22 cellular contexts compared by ENCODE assay signal in the genomic region with DNA sequence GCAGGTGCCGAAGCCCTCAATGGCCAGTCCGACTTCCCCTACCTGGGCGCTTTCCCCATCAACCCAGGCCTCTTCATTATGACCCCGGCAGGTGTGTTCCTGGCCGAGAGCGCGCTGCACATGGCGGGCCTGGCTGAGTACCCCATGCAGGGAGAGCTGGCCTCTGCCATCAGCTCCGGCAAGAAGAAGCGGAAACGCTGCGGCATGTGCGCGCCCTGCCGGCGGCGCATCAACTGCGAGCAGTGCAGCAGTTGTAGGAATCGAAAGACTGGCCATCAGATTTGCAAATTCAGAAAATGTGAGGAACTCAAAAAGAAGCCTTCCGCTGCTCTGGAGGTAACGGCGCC. TPM values are rescaled to one million over a fixed set of nuclear protein-coding genes. Genes with fewer than 3 reads are reported as not detected.
DNase-seq lines count a peak whose midpoint lies in the region; FAIRE-seq and TF ChIP-seq lines count a peak whose summit lies in the region.
"Had no signal": no experiment of that assay in that cellular context is flagged by ENCODE, and none has a peak within 500 bp of the region (broad histone marks: within the 10 kb centered on the region; RNA-seq: fewer than 3 reads in every experiment).

No MANE protein-coding gene starts in this region.

- no peak for DNase-seq in H1 (ENCODE audit: low read depth in 1 of 2, low spot score in 2 of 2)
- no peak for DNase-seq in trophoblast cell
- DNase-seq in activated CD4-positive, alpha-beta memory T cell treated with anti-CD3 and anti-CD28 coated beads, Interleukin-2, amount 10 ng/mL, durations not matched to agents 7 days and 5 days = no peak
- no peak for DNase-seq in activated T-helper 2 cell treated with anti-CD3 and anti-CD28 coated beads, Interferon-gamma antibody, Interleukin-2, Interleukin-4, amounts not matched to agents 10 μg/mL and 5 μg/mL and 100 μg/mL, durations not matched to agents 14 hours and 24 hours and 36 hours (ENCODE audit: low spot score)
- no peak for DNase-seq in GM13976 (ENCODE audit: low spot score)
- no peak for DNase-seq in nephron progenitor cell
- DNase-seq: BE2C; CD4-positive, CD25-positive, alpha-beta regulatory T cell; EL; H7; HFFc6; Karpas-422; MV-4-11; NCI-H1105 treated with DMSO at 0.1 percent for 48 hours; NCI-H1694; NCI-H2081; NCI-H2171 treated with DMSO at 0.1 percent for 48 hours; NCI-H524 treated with DMSO at 0.1 percent for 48 hours; OCI-M1 had no signal

- no peaks in the 10 kb centered on the region for H3K27me3 ChIP-seq in H1 (replicated peaks in 1 of 4; ENCODE audit: control insufficient read depth in 3 of 4, extremely low read depth in 1 of 4, insufficient read depth in 3 of 4, low read length in 3 of 4)
- H3K27me3 ChIP-seq in trophoblast cell (ENCODE audit: insufficient read depth, low read length) = no peaks in the 10 kb centered on the region
- H3K27me3 ChIP-seq: BE2C, SJSA1 had no signal

- H3K27ac Mint-ChIP-seq in brain (peak overlapping the region in 4 of 5 experiments; percentile 75 to 94 (median 92)), nephron progenitor cell (no peak overlapping the region)
- H3K27ac Mint-ChIP-seq in activated CD4-positive, alpha-beta memory T cell treated with anti-CD3 and anti-CD28 coated beads, Interleukin-2, amount 10 ng/mL, durations not matched to agents 7 days and 5 days = no peak overlapping the region
- no peak overlapping the region for H3K27ac Mint-ChIP-seq in activated T-helper 2 cell treated with anti-CD3 and anti-CD28 coated beads, Interferon-gamma antibody, Interleukin-2, Interleukin-4, amounts not matched to agents 10 μg/mL and 5 μg/mL and 100 μg/mL, durations not matched to agents 14 hours and 24 hours and 36 hours
- H3K27ac Mint-ChIP-seq: CD4-positive, CD25-positive, alpha-beta regulatory T cell; HFFc6 had no signal

- WGBS in H1 (ENCODE audit: extremely low coverage in 1 of 2, insufficient coverage in 1 of 2, insufficient read length in 1 of 2, insufficient replicate concordance in 2 of 2, low coverage in 1 of 2, low lambda C conversion rate in 2 of 2, missing lambda C conversion rate in 1 of 2), 2 experiments = 92% methylated on average over 22 of the region's 22 CpGs; no CpG with 5 or more reads in 1 of the 2 experiments
- no CpG with 5 or more reads among the region's 22 CpGs for whole genome bisulfite sequencing in trophoblast cell (ENCODE audit: extremely low coverage, insufficient coverage, insufficient read length)

- H3K23ac ChIP-seq in H1 (ENCODE audit: insufficient read length) (no peak overlapping the region), trophoblast cell (ENCODE audit: low read length) (no peak overlapping the region)

- no peak for TF ChIP-seq EP300 in H1 (IDR thresholded peaks at IDR 0.05; ENCODE audit: borderline replicate concordance in 1 of 2, low read depth in 2 of 2, low read length in 2 of 2)

- no peak overlapping the region for H3K4me2 ChIP-seq in H1 (ENCODE audit: insufficient read depth in 1 of 2, low read depth in 2 of 2, low read length in 2 of 2)
- H3K4me2 ChIP-seq in trophoblast cell (ENCODE audit: low read length) = no peak overlapping the region

- no peak overlapping the region for H4K5ac ChIP-seq in H1 (ENCODE audit: insufficient read length, low read depth, low read length)

- no peak overlapping the region for H4K91ac ChIP-seq in H1 (replicated peaks; ENCODE audit: insufficient read length, low read length)
- H4K91ac ChIP-seq in trophoblast cell (ENCODE audit: low read depth, low read length) = no peak overlapping the region

- peaks cover 22% of the 10 kb centered on the region for H3K79me1 ChIP-seq in H1 (ENCODE audit: low read depth, low read length)
- H3K79me1 ChIP-seq in trophoblast cell (ENCODE audit: low read length) = peaks cover 2% of the 10 kb centered on the region

- no peak overlapping the region for H2BK120ac ChIP-seq in H1 (replicated peaks; ENCODE audit: low read depth, low read length)
- H2BK120ac ChIP-seq in trophoblast cell (ENCODE audit: insufficient read depth, low read length, poor library complexity) = no peak overlapping the region

- POLR2A ChIA-PET in H1 (lab: Charles Lee; ENCODE audit: partially characterized antibody) = interaction anchor here (5.2 kb wide), 1 partner anchor 12 kb away, joined by 20 read pairs; no protein-coding TSS in a partner anchor
- POLR2A ChIA-PET in activated CD4-positive, alpha-beta memory T cell treated with anti-CD3 and anti-CD28 coated beads, Interleukin-2, amount 10 ng/mL, durations not matched to agents 7 days and 5 days (lab: Charles Lee) = no interaction called here

- intact Hi-C loops in activated T-helper 2 cell treated with anti-CD3 and anti-CD28 coated beads, Interferon-gamma antibody, Interleukin-2, Interleukin-4, amounts not matched to agents 10 μg/mL and 5 μg/mL and 100 μg/mL, durations not matched to agents 14 hours and 24 hours and 36 hours (cut with micrococcal nuclease) = no loop called here

- H3K36me3 ChIP-seq in H1 (ENCODE audit: control insufficient read depth in 2 of 4, insufficient read depth in 4 of 4, low read length in 3 of 4) (peaks cover 2 to 14% (median 10%) of the 10 kb centered on the region in 4 experiments; a peak in 5 of 8 replicates), trophoblast cell (ENCODE audit: control insufficient read depth in 1 of 2, insufficient read depth in 2 of 2, low read length in 2 of 2) (peaks cover 66 to 80% of the 10 kb centered on the region in 2 experiments)

- H3K18ac ChIP-seq in H1 (ENCODE audit: extremely low read depth, low read length) (no peak overlapping the region), trophoblast cell (ENCODE audit: low read length) (peak overlapping the region; percentile 4)

- no peak overlapping the region for H3K14ac ChIP-seq in H1 (ENCODE audit: insufficient read length)
- no peak overlapping the region for H3K14ac ChIP-seq in trophoblast cell (ENCODE audit: low read length)

- H3K9me3 Mint-ChIP-seq in brain = peaks cover 0 to 2% (median 0%) of the 10 kb centered on the region in 5 experiments
- no peaks in the 10 kb centered on the region for H3K9me3 Mint-ChIP-seq in activated CD4-positive, alpha-beta memory T cell treated with anti-CD3 and anti-CD28 coated beads, Interleukin-2, amount 10 ng/mL, durations not matched to agents 7 days and 5 days
- H3K9me3 Mint-ChIP-seq in activated T-helper 2 cell treated with anti-CD3 and anti-CD28 coated beads, Interferon-gamma antibody, Interleukin-2, Interleukin-4, amounts not matched to agents 10 μg/mL and 5 μg/mL and 100 μg/mL, durations not matched to agents 14 hours and 24 hours and 36 hours = no peaks in the 10 kb centered on the region
- no peaks in the 10 kb centered on the region for H3K9me3 Mint-ChIP-seq in nephron progenitor cell
- H3K9me3 Mint-ChIP-seq: CD4-positive, CD25-positive, alpha-beta regulatory T cell; HFFc6; IgD-negative memory B cell had no signal

- H3K4me3 ChIP-seq in H1 (ENCODE audit: extremely low read depth in 1 of 4, insufficient read depth in 2 of 4, low read depth in 3 of 4, low read length in 4 of 4) (no peak overlapping the region), trophoblast cell (ENCODE audit: low read depth, low read length) (no peak overlapping the region)
- H3K4me3 ChIP-seq: SJSA1 had no signal

- H3K79me2 ChIP-seq in H1 (ENCODE audit: control insufficient read depth in 1 of 2, insufficient read depth in 2 of 2, low read length in 2 of 2) = peaks cover 0 to 23% of the 10 kb centered on the region in 2 experiments; a peak in 2 of 4 replicates
- peaks cover 2% of the 10 kb centered on the region for H3K79me2 ChIP-seq in trophoblast cell (ENCODE audit: control insufficient read depth, insufficient read depth, low read length, poor library complexity)

- H3K4me1 ChIP-seq in H1 (replicated peaks in 1 of 4; ENCODE audit: control insufficient read depth in 3 of 4, insufficient read depth in 4 of 4, low read length in 3 of 4) (peaks cover 12 to 53% (median 42%) of the 10 kb centered on the region in 4 experiments), trophoblast cell (ENCODE audit: control insufficient read depth in 1 of 2, insufficient read depth in 2 of 2, low read length in 2 of 2) (peaks cover 4 to 14% of the 10 kb centered on the region in 2 experiments)
- H3K4me1 ChIP-seq: SJSA1 had no signal

- TF ChIP-seq RAD21 in H1 (IDR thresholded peaks at IDR 0.05 in 1 of 2, conservative IDR thresholded peaks at IDR 0.05 in 1 of 2; ENCODE audit: low read depth in 2 of 2, low read length in 2 of 2) = no peak; a peak in 1 of 4 replicates

- no peak overlapping the region for H3K4me3 Mint-ChIP-seq in brain
- H3K4me3 Mint-ChIP-seq in activated CD4-positive, alpha-beta memory T cell treated with anti-CD3 and anti-CD28 coated beads, Interleukin-2, amount 10 ng/mL, durations not matched to agents 7 days and 5 days = no peak overlapping the region
- no peak overlapping the region for H3K4me3 Mint-ChIP-seq in activated T-helper 2 cell treated with anti-CD3 and anti-CD28 coated beads, Interferon-gamma antibody, Interleukin-2, Interleukin-4, amounts not matched to agents 10 μg/mL and 5 μg/mL and 100 μg/mL, durations not matched to agents 14 hours and 24 hours and 36 hours (ENCODE audit: low read depth)
- no peak overlapping the region for H3K4me3 Mint-ChIP-seq in nephron progenitor cell
- H3K4me3 Mint-ChIP-seq: CD4-positive, CD25-positive, alpha-beta regulatory T cell; HFFc6 had no signal

- H3K36me3 Mint-ChIP-seq in brain (peaks cover 31% of the 10 kb centered on the region), nephron progenitor cell (ENCODE audit: low read depth) (peaks cover 49% of the 10 kb centered on the region)
- no peaks in the 10 kb centered on the region for H3K36me3 Mint-ChIP-seq in activated CD4-positive, alpha-beta memory T cell treated with anti-CD3 and anti-CD28 coated beads, Interleukin-2, amount 10 ng/mL, durations not matched to agents 7 days and 5 days (ENCODE audit: low read depth)
- no peaks in the 10 kb centered on the region for H3K36me3 Mint-ChIP-seq in activated T-helper 2 cell treated with anti-CD3 and anti-CD28 coated beads, Interferon-gamma antibody, Interleukin-2, Interleukin-4, amounts not matched to agents 10 μg/mL and 5 μg/mL and 100 μg/mL, durations not matched to agents 14 hours and 24 hours and 36 hours (ENCODE audit: low read depth)
- H3K36me3 Mint-ChIP-seq: IgD-negative memory B cell had no signal

- H2BK5ac ChIP-seq in H1 (ENCODE audit: low read depth, low read length) = no peak overlapping the region; the same call in 1 of the 2 replicates
- H2BK5ac ChIP-seq in trophoblast cell (ENCODE audit: low read depth, low read length, poor library complexity) = no peak overlapping the region

- H2AFZ ChIP-seq in H1 (ENCODE audit: low read length) (no peak overlapping the region), trophoblast cell (ENCODE audit: insufficient read depth, low read length, poor library complexity) (no peak overlapping the region)

- H3K27ac ChIP-seq in H1 (ENCODE audit: low read depth, low read length) = no peak overlapping the region
- H3K27ac ChIP-seq in trophoblast cell (ENCODE audit: low read depth, low read length) = no peak overlapping the region
- H3K27ac ChIP-seq: SJSA1 had no signal

- no peak overlapping the region for H2AK5ac ChIP-seq in H1 (ENCODE audit: low read depth, low read length)
- H2AK5ac ChIP-seq in trophoblast cell (ENCODE audit: low read length) = no peak overlapping the region

- no peak overlapping the region for H2BK20ac ChIP-seq in H1 (ENCODE audit: low read length)

- no peak for TF ChIP-seq CTCF in brain (conservative IDR thresholded peaks at IDR 0.05)
- no peak for TF ChIP-seq CTCF in H1 (IDR thresholded peaks at IDR 0.05; ENCODE audit: control extremely low read depth in 1 of 3, insufficient read depth in 1 of 3, low read depth in 1 of 3, low read length in 3 of 3)
- TF ChIP-seq CTCF in GM13976 (IDR thresholded peaks at IDR 0.05; ENCODE audit: borderline replicate concordance, control extremely low read depth, extremely low read depth, insufficient read depth, missing control alignments) = no peak
- no peak for TF ChIP-seq CTCF in nephron progenitor cell (IDR thresholded peaks at IDR 0.05)

- no peak overlapping the region for H2BK12ac ChIP-seq in H1 (ENCODE audit: low read depth, low read length)
- H2BK12ac ChIP-seq in trophoblast cell (ENCODE audit: low read length) = no peak overlapping the region

- FAIRE-seq in H1 (lab: Jason Lieb, UNC) = no peak

- peaks cover 1% of the 10 kb centered on the region for H3K27me3 Mint-ChIP-seq in brain
- H3K27me3 Mint-ChIP-seq in activated CD4-positive, alpha-beta memory T cell treated with anti-CD3 and anti-CD28 coated beads, Interleukin-2, amount 10 ng/mL, durations not matched to agents 7 days and 5 days = peaks cover 5% of the 10 kb centered on the region
- H3K27me3 Mint-ChIP-seq in activated T-helper 2 cell treated with anti-CD3 and anti-CD28 coated beads, Interferon-gamma antibody, Interleukin-2, Interleukin-4, amounts not matched to agents 10 μg/mL and 5 μg/mL and 100 μg/mL, durations not matched to agents 14 hours and 24 hours and 36 hours (ENCODE audit: low read depth) = no peaks in the 10 kb centered on the region
- no peaks in the 10 kb centered on the region for H3K27me3 Mint-ChIP-seq in nephron progenitor cell (ENCODE audit: low read depth, poor library complexity)
- H3K27me3 Mint-ChIP-seq: CD4-positive, CD25-positive, alpha-beta regulatory T cell; IgD-negative memory B cell had no signal

- H4K8ac ChIP-seq in H1 (ENCODE audit: extremely low read depth, insufficient read depth, low read length) (peak overlapping the region; percentile 46; the same call in 1 of the 2 replicates), trophoblast cell (ENCODE audit: low read depth, low read length) (no peak overlapping the region)

- H3K9me3 ChIP-seq in H1 (ENCODE audit: insufficient read depth in 2 of 2, low read depth in 1 of 2, low read length in 1 of 2) (no peaks in the 10 kb centered on the region), trophoblast cell (ENCODE audit: insufficient read depth, low read depth, low read length) (no peaks in the 10 kb centered on the region)
- H3K9me3 ChIP-seq: BE2C, SJSA1 had no signal

- TF ChIP-seq POLR2A in H1 (IDR thresholded peaks at IDR 0.05; ENCODE audit: control extremely low read depth in 1 of 2, low read depth in 2 of 2, low read length in 2 of 2) = no peak

- H4K12ac ChIP-seq in trophoblast cell (ENCODE audit: low read depth, low read length) = no peak overlapping the region

- in situ Hi-C loops in GM13976 (cut with MboI; ENCODE audit: low sequenced_read_pairs, unreplicated experiment) = no loop called here

- H3K56ac ChIP-seq in H1 (replicated peaks; ENCODE audit: insufficient read length, low read depth, low read length) = no peak overlapping the region

- H3K4me1 Mint-ChIP-seq in brain (peaks cover 92% of the 10 kb centered on the region), nephron progenitor cell (peaks cover 86% of the 10 kb centered on the region)
- H3K4me1 Mint-ChIP-seq in activated CD4-positive, alpha-beta memory T cell treated with anti-CD3 and anti-CD28 coated beads, Interleukin-2, amount 10 ng/mL, durations not matched to agents 7 days and 5 days = no peaks in the 10 kb centered on the region
- H3K4me1 Mint-ChIP-seq in activated T-helper 2 cell treated with anti-CD3 and anti-CD28 coated beads, Interferon-gamma antibody, Interleukin-2, Interleukin-4, amounts not matched to agents 10 μg/mL and 5 μg/mL and 100 μg/mL, durations not matched to agents 14 hours and 24 hours and 36 hours (ENCODE audit: low read depth) = no peaks in the 10 kb centered on the region

- H3K4ac ChIP-seq in H1 (replicated peaks; ENCODE audit: insufficient read length, low read depth, low read length) (no peak overlapping the region), trophoblast cell (ENCODE audit: low read depth, low read length) (no peak overlapping the region)

- CTCF ChIA-PET in H1 (lab: Charles Lee; ENCODE audit: partially characterized antibody) = interaction anchor here (1.4 to 5.5 kb wide), 2 partner anchors 26 to 46 kb away, joined by 3 to 38 read pairs; no protein-coding TSS in a partner anchor
- CTCF ChIA-PET in activated CD4-positive, alpha-beta memory T cell treated with anti-CD3 and anti-CD28 coated beads, Interleukin-2, amount 10 ng/mL, durations not matched to agents 7 days and 5 days (lab: Charles Lee) = no interaction called here

- no peaks in the 10 kb centered on the region for H3K23me2 ChIP-seq in H1 (ENCODE audit: low read depth, low read length)

- no peak overlapping the region for H2BK15ac ChIP-seq in H1 (ENCODE audit: low read length)

- H3K9ac ChIP-seq in H1 (replicated peaks in 1 of 4; ENCODE audit: extremely low read depth in 1 of 4, low read depth in 3 of 4, low read length in 3 of 4) = no peak overlapping the region
- H3K9ac ChIP-seq in trophoblast cell (ENCODE audit: low read length) = no peak overlapping the region

- peaks cover 33 to 49% of the 10 kb centered on the region in 2 experiments for H4K20me1 ChIP-seq in H1 (replicated peaks in 1 of 2; ENCODE audit: control insufficient read depth in 1 of 2, insufficient read depth in 2 of 2, low read length in 2 of 2)

RNA-seq across cellular contexts. Expression of a gene that starts 32.9 kb away (rescaled TPM):
- polyA plus RNA-seq in brain (ENCODE audit: insufficient read depth, low read depth, low replicate concordance) (79.7 TPM), H1 (2011; rRNA removed) (61.4 and 83.5 TPM in 2 replicates)
- 74.0 and 78.3 TPM in 2 replicates for total RNA-seq in H1 (2021; fragmentation: NEBNext Ultra II Directional; extraction: Animal tissue kit (Norgen Biotek cat#: 25700))
- 68.8 TPM for polyA plus RNA-seq in H1 (2011; cell fraction: cytosol; rRNA removed)
- 52.7 TPM for polyA plus RNA-seq in H1 (2011; cell fraction: nucleus; rRNA removed)
- 35.6 to 47.4 TPM (median 43.3 TPM) in 4 replicates for polyA plus RNA-seq in H1 (2012, experiment 1 of 2)
- polyA plus RNA-seq in H1 (2012, experiment 2 of 2) = 56.6 TPM
- 62.3 TPM for polyA plus RNA-seq in H1 (2013, experiment 1 of 2)
- 67.3 TPM for polyA plus RNA-seq in H1 (2013, experiment 2 of 2)
- 25.6 and 39.8 TPM in 2 replicates for polyA minus RNA-seq in H1 (2011; rRNA and poly(A)+ RNA removed)
- 50.7 TPM for polyA minus RNA-seq in H1 (2011; cell fraction: cytosol; rRNA and poly(A)+ RNA removed)
- polyA minus RNA-seq in H1 (2011; cell fraction: nucleus; rRNA and poly(A)+ RNA removed) = 39.2 TPM
- 101 and 105 TPM in 2 replicates for polyA plus RNA-seq in trophoblast cell (2013)
- 1 to 10 TPM; 1.4 to 1.7 TPM for total RNA-seq in activated CD4-positive, alpha-beta memory T cell treated with anti-CD3 and anti-CD28 coated beads, Interleukin-2, amount 10 ng/mL, durations not matched to agents 7 days and 5 days
- 1.3 and 2.9 TPM in 2 replicates for total RNA-seq in activated T-helper 2 cell treated with anti-CD3 and anti-CD28 coated beads, Interferon-gamma antibody, Interleukin-2, Interleukin-4, amounts not matched to agents 10 μg/mL and 5 μg/mL and 100 μg/mL, durations not matched to agents 14 hours and 24 hours and 36 hours

Comparison
In these comparisons a context has a peak if more than half of its experiments do, and no peak if none do; other contexts are left out.
1. H3K27ac Mint-ChIP-seq: peak in brain (4 of 5); none in activated CD4-positive, alpha-beta memory T cell treated with anti-CD3 and anti-CD28 coated beads, Interleukin-2, amount 10 ng/mL, durations not matched to agents 7 days and 5 days (single experiment), activated T-helper 2 cell treated with anti-CD3 and anti-CD28 coated beads, Interferon-gamma antibody, Interleukin-2, Interleukin-4, amounts not matched to agents 10 μg/mL and 5 μg/mL and 100 μg/mL, durations not matched to agents 14 hours and 24 hours and 36 hours (single experiment) and nephron progenitor cell (single experiment).
2. RNA of a gene that starts 32.9 kb away (total RNA-seq): 74.0 to 78.3 TPM in H1; 1.4 to 1.7 TPM in activated CD4-positive, alpha-beta memory T cell treated with anti-CD3 and anti-CD28 coated beads, Interleukin-2, amount 10 ng/mL, durations not matched to agents 7 days and 5 days and 1.3 to 2.9 TPM in activated T-helper 2 cell treated with anti-CD3 and anti-CD28 coated beads, Interferon-gamma antibody, Interleukin-2, Interleukin-4, amounts not matched to agents 10 μg/mL and 5 μg/mL and 100 μg/mL, durations not matched to agents 14 hours and 24 hours and 36 hours; every median in the first group is over 10 times any median in the second.